In the genomic region with DNA sequence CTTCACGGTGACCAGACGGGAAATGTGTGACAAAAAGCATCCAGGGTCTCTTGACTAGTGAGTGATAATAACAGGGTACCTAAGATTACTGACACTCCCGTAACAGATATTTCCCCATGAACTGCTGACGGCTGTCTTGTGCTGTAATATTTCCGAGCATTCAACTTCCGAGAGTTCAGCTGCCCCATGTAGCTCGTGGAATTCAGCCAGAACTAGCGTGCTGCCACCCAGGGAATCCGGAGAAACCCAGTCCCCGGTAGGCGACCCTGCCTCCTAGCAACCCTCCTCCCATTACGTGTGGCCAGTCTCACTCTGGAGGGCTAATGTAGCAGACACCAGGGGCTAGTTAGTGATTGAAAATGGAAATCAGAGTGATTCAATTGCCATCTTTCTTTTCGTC, we compare ENCODE assay signal across 2 cellular contexts.
TF ChIP-seq lines count a peak whose summit lies in the region.

No MANE protein-coding gene starts in this region.

TF ChIP-seq in GM23338, 12 proteins besides CTCF, POLR2A, EP300 and RAD21 (continued from another document):
- TF ChIP-seq, protein P1, sequence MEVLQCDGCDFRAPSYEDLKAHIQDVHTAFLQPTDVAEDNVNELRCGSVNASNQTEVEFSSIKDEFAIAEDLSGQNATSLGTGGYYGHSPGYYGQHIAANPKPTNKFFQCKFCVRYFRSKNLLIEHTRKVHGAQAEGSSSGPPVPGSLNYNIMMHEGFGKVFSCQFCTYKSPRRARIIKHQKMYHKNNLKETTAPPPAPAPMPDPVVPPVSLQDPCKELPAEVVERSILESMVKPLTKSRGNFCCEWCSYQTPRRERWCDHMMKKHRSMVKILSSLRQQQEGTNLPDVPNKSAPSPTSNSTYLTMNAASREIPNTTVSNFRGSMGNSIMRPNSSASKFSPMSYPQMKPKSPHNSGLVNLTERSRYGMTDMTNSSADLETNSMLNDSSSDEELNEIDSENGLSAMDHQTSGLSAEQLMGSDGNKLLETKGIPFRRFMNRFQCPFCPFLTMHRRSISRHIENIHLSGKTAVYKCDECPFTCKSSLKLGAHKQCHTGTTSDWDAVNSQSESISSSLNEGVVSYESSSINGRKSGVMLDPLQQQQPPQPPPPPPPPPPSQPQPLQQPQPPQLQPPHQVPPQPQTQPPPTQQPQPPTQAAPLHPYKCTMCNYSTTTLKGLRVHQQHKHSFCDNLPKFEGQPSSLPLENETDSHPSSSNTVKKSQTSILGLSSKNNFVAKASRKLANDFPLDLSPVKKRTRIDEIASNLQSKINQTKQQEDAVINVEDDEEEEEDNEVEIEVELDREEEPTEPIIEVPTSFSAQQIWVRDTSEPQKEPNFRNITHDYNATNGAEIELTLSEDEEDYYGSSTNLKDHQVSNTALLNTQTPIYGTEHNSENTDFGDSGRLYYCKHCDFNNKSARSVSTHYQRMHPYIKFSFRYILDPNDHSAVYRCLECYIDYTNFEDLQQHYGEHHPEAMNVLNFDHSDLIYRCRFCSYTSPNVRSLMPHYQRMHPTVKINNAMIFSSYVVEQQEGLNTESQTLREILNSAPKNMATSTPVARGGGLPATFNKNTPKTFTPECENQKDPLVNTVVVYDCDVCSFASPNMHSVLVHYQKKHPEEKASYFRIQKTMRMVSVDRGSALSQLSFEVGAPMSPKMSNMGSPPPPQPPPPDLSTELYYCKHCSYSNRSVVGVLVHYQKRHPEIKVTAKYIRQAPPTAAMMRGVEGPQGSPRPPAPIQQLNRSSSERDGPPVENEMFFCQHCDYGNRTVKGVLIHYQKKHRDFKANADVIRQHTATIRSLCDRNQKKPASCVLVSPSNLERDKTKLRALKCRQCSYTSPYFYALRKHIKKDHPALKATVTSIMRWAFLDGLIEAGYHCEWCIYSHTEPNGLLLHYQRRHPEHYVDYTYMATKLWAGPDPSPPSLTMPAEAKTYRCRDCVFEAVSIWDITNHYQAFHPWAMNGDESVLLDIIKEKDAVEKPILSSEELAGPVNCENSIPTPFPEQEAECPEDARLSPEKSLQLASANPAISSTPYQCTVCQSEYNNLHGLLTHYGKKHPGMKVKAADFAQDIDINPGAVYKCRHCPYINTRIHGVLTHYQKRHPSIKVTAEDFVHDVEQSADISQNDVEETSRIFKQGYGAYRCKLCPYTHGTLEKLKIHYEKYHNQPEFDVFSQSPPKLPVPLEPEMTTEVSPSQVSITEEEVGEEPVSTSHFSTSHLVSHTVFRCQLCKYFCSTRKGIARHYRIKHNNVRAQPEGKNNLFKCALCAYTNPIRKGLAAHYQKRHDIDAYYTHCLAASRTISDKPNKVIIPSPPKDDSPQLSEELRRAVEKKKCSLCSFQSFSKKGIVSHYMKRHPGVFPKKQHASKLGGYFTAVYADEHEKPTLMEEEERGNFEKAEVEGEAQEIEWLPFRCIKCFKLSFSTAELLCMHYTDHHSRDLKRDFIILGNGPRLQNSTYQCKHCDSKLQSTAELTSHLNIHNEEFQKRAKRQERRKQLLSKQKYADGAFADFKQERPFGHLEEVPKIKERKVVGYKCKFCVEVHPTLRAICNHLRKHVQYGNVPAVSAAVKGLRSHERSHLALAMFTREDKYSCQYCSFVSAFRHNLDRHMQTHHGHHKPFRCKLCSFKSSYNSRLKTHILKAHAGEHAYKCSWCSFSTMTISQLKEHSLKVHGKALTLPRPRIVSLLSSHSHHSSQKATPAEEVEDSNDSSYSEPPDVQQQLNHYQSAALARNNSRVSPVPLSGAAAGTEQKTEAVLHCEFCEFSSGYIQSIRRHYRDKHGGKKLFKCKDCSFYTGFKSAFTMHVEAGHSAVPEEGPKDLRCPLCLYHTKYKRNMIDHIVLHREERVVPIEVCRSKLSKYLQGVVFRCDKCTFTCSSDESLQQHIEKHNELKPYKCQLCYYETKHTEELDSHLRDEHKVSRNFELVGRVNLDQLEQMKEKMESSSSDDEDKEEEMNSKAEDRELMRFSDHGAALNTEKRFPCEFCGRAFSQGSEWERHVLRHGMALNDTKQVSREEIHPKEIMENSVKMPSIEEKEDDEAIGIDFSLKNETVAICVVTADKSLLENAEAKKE (CRISPR knock-in tag; IDR thresholded peaks at IDR 0.05) = no peak

TF ChIP-seq in WTC11, 78 proteins besides CTCF, POLR2A, EP300 and RAD21 (continued from another document):
- TF ChIP-seq, protein P2, sequence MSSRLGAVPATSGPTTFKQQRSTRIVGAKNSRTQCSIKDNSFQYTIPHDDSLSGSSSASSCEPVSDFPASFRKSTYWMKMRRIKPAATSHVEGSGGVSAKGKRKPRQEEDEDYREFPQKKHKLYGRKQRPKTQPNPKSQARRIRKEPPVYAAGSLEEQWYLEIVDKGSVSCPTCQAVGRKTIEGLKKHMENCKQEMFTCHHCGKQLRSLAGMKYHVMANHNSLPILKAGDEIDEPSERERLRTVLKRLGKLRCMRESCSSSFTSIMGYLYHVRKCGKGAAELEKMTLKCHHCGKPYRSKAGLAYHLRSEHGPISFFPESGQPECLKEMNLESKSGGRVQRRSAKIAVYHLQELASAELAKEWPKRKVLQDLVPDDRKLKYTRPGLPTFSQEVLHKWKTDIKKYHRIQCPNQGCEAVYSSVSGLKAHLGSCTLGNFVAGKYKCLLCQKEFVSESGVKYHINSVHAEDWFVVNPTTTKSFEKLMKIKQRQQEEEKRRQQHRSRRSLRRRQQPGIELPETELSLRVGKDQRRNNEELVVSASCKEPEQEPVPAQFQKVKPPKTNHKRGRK (CRISPR knock-in tag; IDR thresholded peaks at IDR 0.05; ENCODE audit: borderline replicate concordance) = no peak
- TF ChIP-seq TCF7 (CRISPR knock-in tag; IDR thresholded peaks at IDR 0.05; ENCODE audit: low read depth) = no peak
- TF ChIP-seq, protein P3, sequence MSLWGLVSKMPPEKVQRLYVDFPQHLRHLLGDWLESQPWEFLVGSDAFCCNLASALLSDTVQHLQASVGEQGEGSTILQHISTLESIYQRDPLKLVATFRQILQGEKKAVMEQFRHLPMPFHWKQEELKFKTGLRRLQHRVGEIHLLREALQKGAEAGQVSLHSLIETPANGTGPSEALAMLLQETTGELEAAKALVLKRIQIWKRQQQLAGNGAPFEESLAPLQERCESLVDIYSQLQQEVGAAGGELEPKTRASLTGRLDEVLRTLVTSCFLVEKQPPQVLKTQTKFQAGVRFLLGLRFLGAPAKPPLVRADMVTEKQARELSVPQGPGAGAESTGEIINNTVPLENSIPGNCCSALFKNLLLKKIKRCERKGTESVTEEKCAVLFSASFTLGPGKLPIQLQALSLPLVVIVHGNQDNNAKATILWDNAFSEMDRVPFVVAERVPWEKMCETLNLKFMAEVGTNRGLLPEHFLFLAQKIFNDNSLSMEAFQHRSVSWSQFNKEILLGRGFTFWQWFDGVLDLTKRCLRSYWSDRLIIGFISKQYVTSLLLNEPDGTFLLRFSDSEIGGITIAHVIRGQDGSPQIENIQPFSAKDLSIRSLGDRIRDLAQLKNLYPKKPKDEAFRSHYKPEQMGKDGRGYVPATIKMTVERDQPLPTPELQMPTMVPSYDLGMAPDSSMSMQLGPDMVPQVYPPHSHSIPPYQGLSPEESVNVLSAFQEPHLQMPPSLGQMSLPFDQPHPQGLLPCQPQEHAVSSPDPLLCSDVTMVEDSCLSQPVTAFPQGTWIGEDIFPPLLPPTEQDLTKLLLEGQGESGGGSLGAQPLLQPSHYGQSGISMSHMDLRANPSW (CRISPR knock-in tag; conservative IDR thresholded peaks at IDR 0.05; ENCODE audit: low read depth) = no peak
- TF ChIP-seq, protein P4, sequence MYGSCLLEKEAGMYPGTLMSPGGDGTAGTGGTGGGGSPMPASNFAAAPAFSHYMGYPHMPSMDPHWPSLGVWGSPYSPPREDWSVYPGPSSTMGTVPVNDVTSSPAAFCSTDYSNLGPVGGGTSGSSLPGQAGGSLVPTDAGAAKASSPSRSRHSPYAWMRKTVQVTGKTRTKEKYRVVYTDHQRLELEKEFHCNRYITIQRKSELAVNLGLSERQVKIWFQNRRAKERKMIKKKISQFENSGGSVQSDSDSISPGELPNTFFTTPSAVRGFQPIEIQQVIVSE (CRISPR knock-in tag; IDR thresholded peaks at IDR 0.05; ENCODE audit: borderline replicate concordance) = no peak
- TF ChIP-seq, protein P5, sequence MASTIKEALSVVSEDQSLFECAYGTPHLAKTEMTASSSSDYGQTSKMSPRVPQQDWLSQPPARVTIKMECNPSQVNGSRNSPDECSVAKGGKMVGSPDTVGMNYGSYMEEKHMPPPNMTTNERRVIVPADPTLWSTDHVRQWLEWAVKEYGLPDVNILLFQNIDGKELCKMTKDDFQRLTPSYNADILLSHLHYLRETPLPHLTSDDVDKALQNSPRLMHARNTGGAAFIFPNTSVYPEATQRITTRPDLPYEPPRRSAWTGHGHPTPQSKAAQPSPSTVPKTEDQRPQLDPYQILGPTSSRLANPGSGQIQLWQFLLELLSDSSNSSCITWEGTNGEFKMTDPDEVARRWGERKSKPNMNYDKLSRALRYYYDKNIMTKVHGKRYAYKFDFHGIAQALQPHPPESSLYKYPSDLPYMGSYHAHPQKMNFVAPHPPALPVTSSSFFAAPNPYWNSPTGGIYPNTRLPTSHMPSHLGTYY (CRISPR knock-in tag; IDR thresholded peaks at IDR 0.05) = no peak
- no peak for TF ChIP-seq IRF2 (CRISPR knock-in tag; IDR thresholded peaks at IDR 0.05; ENCODE audit: borderline replicate concordance, low read depth)
- TF ChIP-seq MXD4 (CRISPR knock-in tag; IDR thresholded peaks at IDR 0.05; ENCODE audit: borderline replicate concordance) = no peak
- TF ChIP-seq, protein P6, sequence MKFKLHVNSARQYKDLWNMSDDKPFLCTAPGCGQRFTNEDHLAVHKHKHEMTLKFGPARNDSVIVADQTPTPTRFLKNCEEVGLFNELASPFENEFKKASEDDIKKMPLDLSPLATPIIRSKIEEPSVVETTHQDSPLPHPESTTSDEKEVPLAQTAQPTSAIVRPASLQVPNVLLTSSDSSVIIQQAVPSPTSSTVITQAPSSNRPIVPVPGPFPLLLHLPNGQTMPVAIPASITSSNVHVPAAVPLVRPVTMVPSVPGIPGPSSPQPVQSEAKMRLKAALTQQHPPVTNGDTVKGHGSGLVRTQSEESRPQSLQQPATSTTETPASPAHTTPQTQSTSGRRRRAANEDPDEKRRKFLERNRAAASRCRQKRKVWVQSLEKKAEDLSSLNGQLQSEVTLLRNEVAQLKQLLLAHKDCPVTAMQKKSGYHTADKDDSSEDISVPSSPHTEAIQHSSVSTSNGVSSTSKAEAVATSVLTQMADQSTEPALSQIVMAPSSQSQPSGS (CRISPR knock-in tag; IDR thresholded peaks at IDR 0.05; ENCODE audit: borderline replicate concordance, low read depth) = no peak
- TF ChIP-seq, protein P7, sequence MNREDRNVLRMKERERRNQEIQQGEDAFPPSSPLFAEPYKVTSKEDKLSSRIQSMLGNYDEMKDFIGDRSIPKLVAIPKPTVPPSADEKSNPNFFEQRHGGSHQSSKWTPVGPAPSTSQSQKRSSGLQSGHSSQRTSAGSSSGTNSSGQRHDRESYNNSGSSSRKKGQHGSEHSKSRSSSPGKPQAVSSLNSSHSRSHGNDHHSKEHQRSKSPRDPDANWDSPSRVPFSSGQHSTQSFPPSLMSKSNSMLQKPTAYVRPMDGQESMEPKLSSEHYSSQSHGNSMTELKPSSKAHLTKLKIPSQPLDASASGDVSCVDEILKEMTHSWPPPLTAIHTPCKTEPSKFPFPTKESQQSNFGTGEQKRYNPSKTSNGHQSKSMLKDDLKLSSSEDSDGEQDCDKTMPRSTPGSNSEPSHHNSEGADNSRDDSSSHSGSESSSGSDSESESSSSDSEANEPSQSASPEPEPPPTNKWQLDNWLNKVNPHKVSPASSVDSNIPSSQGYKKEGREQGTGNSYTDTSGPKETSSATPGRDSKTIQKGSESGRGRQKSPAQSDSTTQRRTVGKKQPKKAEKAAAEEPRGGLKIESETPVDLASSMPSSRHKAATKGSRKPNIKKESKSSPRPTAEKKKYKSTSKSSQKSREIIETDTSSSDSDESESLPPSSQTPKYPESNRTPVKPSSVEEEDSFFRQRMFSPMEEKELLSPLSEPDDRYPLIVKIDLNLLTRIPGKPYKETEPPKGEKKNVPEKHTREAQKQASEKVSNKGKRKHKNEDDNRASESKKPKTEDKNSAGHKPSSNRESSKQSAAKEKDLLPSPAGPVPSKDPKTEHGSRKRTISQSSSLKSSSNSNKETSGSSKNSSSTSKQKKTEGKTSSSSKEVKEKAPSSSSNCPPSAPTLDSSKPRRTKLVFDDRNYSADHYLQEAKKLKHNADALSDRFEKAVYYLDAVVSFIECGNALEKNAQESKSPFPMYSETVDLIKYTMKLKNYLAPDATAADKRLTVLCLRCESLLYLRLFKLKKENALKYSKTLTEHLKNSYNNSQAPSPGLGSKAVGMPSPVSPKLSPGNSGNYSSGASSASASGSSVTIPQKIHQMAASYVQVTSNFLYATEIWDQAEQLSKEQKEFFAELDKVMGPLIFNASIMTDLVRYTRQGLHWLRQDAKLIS (CRISPR knock-in tag; IDR thresholded peaks at IDR 0.05; ENCODE audit: borderline replicate concordance) = no peak
- TF ChIP-seq, protein P8, sequence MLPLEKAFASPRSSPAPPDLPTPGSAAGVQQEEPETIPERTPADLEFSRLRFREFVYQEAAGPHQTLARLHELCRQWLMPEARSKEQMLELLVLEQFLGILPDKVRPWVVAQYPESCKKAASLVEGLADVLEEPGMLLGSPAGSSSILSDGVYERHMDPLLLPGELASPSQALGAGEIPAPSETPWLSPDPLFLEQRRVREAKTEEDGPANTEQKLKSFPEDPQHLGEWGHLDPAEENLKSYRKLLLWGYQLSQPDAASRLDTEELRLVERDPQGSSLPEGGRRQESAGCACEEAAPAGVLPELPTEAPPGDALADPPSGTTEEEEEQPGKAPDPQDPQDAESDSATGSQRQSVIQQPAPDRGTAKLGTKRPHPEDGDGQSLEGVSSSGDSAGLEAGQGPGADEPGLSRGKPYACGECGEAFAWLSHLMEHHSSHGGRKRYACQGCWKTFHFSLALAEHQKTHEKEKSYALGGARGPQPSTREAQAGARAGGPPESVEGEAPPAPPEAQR (CRISPR knock-in tag; IDR thresholded peaks at IDR 0.05) = no peak
- TF ChIP-seq CREB1 (CRISPR knock-in tag; IDR thresholded peaks at IDR 0.05) = no peak
